ENCODE assay signal across 9 cellular contexts in genomic region chr12:59040651-59041050, GRCh38.
A peak's percentile ranks its signal among the peaks of the same experiment; 100 is the strongest.
DNase-seq lines count a peak whose midpoint lies in the region; ATAC-seq, FAIRE-seq and TF ChIP-seq lines count a peak whose summit lies in the region.
"Had no signal": no experiment of that assay in that cellular context is flagged by ENCODE, and none has a peak within 500 bp of the region (broad histone marks: within the 10 kb centered on the region; RNA-seq: fewer than 3 reads in every experiment).

No MANE protein-coding gene starts in this region.

- H3K9me1 ChIP-seq in keratinocyte (ENCODE audit: control insufficient read depth, extremely low read depth, insufficient read depth, low read length): no peaks in the 10 kb centered on the region

- TF ChIP-seq CTCF in brain (conservative IDR thresholded peaks at IDR 0.05) (no peak), keratinocyte (optimal IDR thresholded peaks at IDR 0.05 in 1 of 3, IDR thresholded peaks at IDR 0.05 in 1 of 3, conservative IDR thresholded peaks at IDR 0.05 in 1 of 3; ENCODE audit: extremely low read depth in 1 of 3, insufficient read depth in 2 of 3, low read length in 3 of 3) (no peak), transverse colon (IDR thresholded peaks at IDR 0.05) (no peak), lower lobe of right lung (IDR thresholded peaks at IDR 0.05) (no peak)

- DNase-seq in HT1080 (ENCODE audit: low read depth): peak; percentile 76
- no peak for DNase-seq in keratinocyte (ENCODE audit: low read depth, low spot score)
- DNase-seq in transverse colon: no peak
- DNase-seq in lower lobe of right lung: no peak
- DNase-seq in NCI-H1694 (lab: John Stamatoyannopoulos, UW): no peak
- DNase-seq in NCI-H446 treated with DMSO at 0.1 percent for 48 hours (lab: John Stamatoyannopoulos, UW): no peak
- DNase-seq: head of caudate nucleus had no signal

- H2AFZ ChIP-seq in keratinocyte (ENCODE audit: control insufficient read depth, low read length): peak overlapping the region; percentile 61

- no peak for ATAC-seq in lower lobe of right lung

- H3K9me3 ChIP-seq in keratinocyte (ENCODE audit: control insufficient read depth, low read depth, low read length) (no peaks in the 10 kb centered on the region), transverse colon (no peaks in the 10 kb centered on the region), lower lobe of right lung (no peaks in the 10 kb centered on the region)

- H3K79me2 ChIP-seq in keratinocyte (ENCODE audit: control insufficient read depth, insufficient read depth, low read length): no peaks in the 10 kb centered on the region

- H3K27ac ChIP-seq in keratinocyte (ENCODE audit: control insufficient read depth, insufficient read depth, low read length) (peak overlapping the region; percentile 92), transverse colon (peak overlapping the region; percentile 20 to 68 (median 37)), lower lobe of right lung (no peak overlapping the region)

- H3K36me3 ChIP-seq in keratinocyte (ENCODE audit: control insufficient read depth in 2 of 2, extremely low read depth in 1 of 2, insufficient read depth in 2 of 2, low read length in 2 of 2) (no peaks in the 10 kb centered on the region), transverse colon (no peaks in the 10 kb centered on the region), lower lobe of right lung (no peaks in the 10 kb centered on the region)

- intact Hi-C loops in transverse colon (cut with DNase I; ENCODE audit: low total_unique reads) (no loop called here), lower lobe of right lung (cut with DNase I) (no loop called here)

- H3K9me3 Mint-ChIP-seq in brain: peaks cover 0 to 2% (median 0%) of the 10 kb centered on the region in 5 experiments

- H3K4me1 ChIP-seq in keratinocyte (ENCODE audit: control insufficient read depth, extremely low read depth, insufficient read depth, low read length) (peaks cover 34% of the 10 kb centered on the region), transverse colon (peaks cover 0 to 11% (median 7%) of the 10 kb centered on the region in 4 donors), lower lobe of right lung (peaks cover 7% of the 10 kb centered on the region)

- no peak for TF ChIP-seq POLR2A in transverse colon (IDR thresholded peaks at IDR 0.05)

- peaks cover 9% of the 10 kb centered on the region for H3K27me3 Mint-ChIP-seq in brain
- H3K27me3 Mint-ChIP-seq: stimulated activated naive CD8-positive, alpha-beta T cell treated with anti-CD3 and anti-CD28 coated beads, Interleukin-15, Interleukin-2, amounts not matched to agents 100 ng/mL and 50 ng/mL, for 24 hours had no signal

- no peaks in the 10 kb centered on the region for H4K20me1 ChIP-seq in keratinocyte (ENCODE audit: control insufficient read depth, extremely low read depth, insufficient read depth, low read length)

- in situ Hi-C loops in transverse colon (cut with MboI; ENCODE audit: low pct_ligation_motif_present in 1 of 4, low pct_unique_long_range_greater_than_20kb in 1 of 4, low sequenced_read_pairs in 3 of 4): no loop called here

- H3K36me3 Mint-ChIP-seq in brain: no peaks in the 10 kb centered on the region

- peak overlapping the region in 4 of 5 experiments; percentile 1 to 85 (median 44) for H3K27ac Mint-ChIP-seq in brain
- H3K27ac Mint-ChIP-seq: stimulated activated naive CD8-positive, alpha-beta T cell treated with anti-CD3 and anti-CD28 coated beads, Interleukin-15, Interleukin-2, amounts not matched to agents 100 ng/mL and 50 ng/mL, for 24 hours had no signal

- dilution Hi-C loops in keratinocyte (cut with MboI; ENCODE audit: extremely low pct_ligation_motif_present, low sequenced_read_pairs): no loop called here

- H3K4me3 ChIP-seq in keratinocyte (ENCODE audit: control insufficient read depth in 2 of 3, extremely low read depth in 1 of 3, insufficient read depth in 2 of 3, low read depth in 1 of 3, low read length in 3 of 3) (peak overlapping the region in 2 of 3 experiments; percentile 41 to 59), transverse colon (no peak overlapping the region), lower lobe of right lung (no peak overlapping the region)

- FAIRE-seq in keratinocyte (lab: Jason Lieb, UNC): peak; percentile 86

- peak overlapping the region; percentile 67 for H3K9ac ChIP-seq in keratinocyte (ENCODE audit: control insufficient read depth, extremely low read depth, insufficient read depth, low read length)

- no peak for TF ChIP-seq EP300 in transverse colon (IDR thresholded peaks at IDR 0.05; ENCODE audit: low read depth)

- peaks cover 24% of the 10 kb centered on the region for H3K4me1 Mint-ChIP-seq in brain

- H3K4me3 Mint-ChIP-seq in brain: peak overlapping the region in 1 of 5 experiments; percentile 28
- H3K4me3 Mint-ChIP-seq: stimulated activated naive CD8-positive, alpha-beta T cell treated with anti-CD3 and anti-CD28 coated beads, Interleukin-15, Interleukin-2, amounts not matched to agents 100 ng/mL and 50 ng/mL, for 24 hours had no signal

- 48 to 83% methylated on average over 1 of the region's 1 CpG for WGBS in transverse colon (ENCODE audit: low coverage in 1 of 2), 2 donors

- no peaks in the 10 kb centered on the region for H3K27me3 ChIP-seq in keratinocyte (ENCODE audit: control insufficient read depth, extremely low read depth, insufficient read depth, low read length)
- no peaks in the 10 kb centered on the region for H3K27me3 ChIP-seq in transverse colon
- H3K27me3 ChIP-seq in lower lobe of right lung (ENCODE audit: low read depth): no peaks in the 10 kb centered on the region

- H3K4me2 ChIP-seq in keratinocyte (ENCODE audit: control insufficient read depth, extremely low read depth, insufficient read depth, low read depth, low read length): peak overlapping the region; percentile 86

Comparison
In these comparisons a context has a peak if more than half of its experiments do, and no peak if none do; other contexts are left out.
1. H3K4me3 ChIP-seq: peak in keratinocyte (2 of 3); none in transverse colon (0 of 4) and lower lobe of right lung (single experiment).